Comparison of ENCODE assay signal across 1 cellular context in the genomic region with DNA sequence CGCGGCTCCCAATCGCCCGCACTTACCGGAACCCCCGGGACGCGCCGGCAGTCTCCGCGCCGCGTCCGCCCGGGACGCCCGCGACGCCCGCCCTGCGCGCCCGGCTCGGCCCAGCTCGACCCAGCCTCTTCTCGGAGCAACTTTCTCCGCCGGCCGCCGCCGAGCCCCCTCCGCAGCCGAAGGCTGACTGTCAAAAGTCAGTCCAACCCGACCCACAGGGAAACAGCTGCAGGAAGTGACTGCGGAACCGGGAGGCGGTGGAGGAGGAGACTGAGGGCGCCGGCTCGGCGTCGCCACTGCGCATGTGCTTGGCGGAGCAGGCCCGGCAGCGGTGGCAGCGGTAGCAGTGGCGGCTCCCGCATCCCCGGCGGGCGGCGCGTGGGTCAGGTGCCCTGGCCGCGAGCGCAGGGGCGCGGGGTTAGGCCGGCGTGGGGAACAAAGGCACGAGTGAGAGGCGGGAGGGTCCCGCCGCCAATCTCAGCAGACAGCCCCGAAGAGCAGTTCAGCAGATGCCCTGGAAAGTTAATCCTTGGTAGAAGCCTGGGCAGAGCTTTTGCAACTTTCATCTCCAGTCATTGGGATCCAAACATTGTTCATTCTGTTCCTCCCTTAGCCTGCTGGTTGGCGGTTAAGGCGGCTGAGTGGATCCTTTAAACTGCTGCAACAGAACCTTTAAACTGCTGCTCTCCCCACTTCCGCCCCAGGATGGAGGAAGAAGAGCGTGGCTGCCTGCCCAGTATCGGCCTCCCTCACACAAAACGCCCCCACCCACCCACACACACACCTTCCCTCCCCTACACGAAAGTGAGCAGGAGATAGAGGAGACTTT.
A peak's percentile ranks its signal among the peaks of the same experiment; 100 is the strongest.
TF ChIP-seq lines count a peak whose summit lies in the region.

A gene with protein sequence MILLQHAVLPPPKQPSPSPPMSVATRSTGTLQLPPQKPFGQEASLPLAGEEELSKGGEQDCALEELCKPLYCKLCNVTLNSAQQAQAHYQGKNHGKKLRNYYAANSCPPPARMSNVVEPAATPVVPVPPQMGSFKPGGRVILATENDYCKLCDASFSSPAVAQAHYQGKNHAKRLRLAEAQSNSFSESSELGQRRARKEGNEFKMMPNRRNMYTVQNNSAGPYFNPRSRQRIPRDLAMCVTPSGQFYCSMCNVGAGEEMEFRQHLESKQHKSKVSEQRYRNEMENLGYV (minus strand): TSS at position 241 of the 829 bp plus-strand sequence. CDS start 4,057 bp downstream, outside the sequence.

TF ChIP-seq in GM12878, 131 proteins besides CTCF, POLR2A, EP300 and RAD21 (continued from another document and continues in another):
- TF ChIP-seq REST (IDR thresholded peaks at IDR 0.05; ENCODE audit: low read depth, low read length) (no peak), WRNIP1 (IDR thresholded peaks at IDR 0.05; ENCODE audit: borderline replicate concordance, low read depth, low read length) (no peak), JUNB (IDR thresholded peaks at IDR 0.05) (no peak), KDM1A (IDR thresholded peaks at IDR 0.05; ENCODE audit: borderline replicate concordance) (no peak), CEBPB (IDR thresholded peaks at IDR 0.05; ENCODE audit: borderline replicate concordance in 1 of 2, low read depth in 2 of 2, low read length in 2 of 2) (no peak), MYC (IDR thresholded peaks at IDR 0.05; ENCODE audit: insufficient read depth, insufficient read length, insufficient replicate concordance, low read length, severe bottlenecking) (peak; percentile 41), YY1 (IDR thresholded peaks at IDR 0.05; ENCODE audit: low read depth, low read length) (no peak; the same call in 1 of the 2 replicates), CBFB (IDR thresholded peaks at IDR 0.05; ENCODE audit: low read depth) (no peak), CHD4 (IDR thresholded peaks at IDR 0.05) (no peak), BRCA1 (IDR thresholded peaks at IDR 0.05; ENCODE audit: low read depth, low read length) (no peak), KLF5 (IDR thresholded peaks at IDR 0.05; ENCODE audit: partially characterized antibody) (peak; percentile 31), DPF2 (IDR thresholded peaks at IDR 0.05) (peak; percentile 85), HDAC6 (IDR thresholded peaks at IDR 0.05; ENCODE audit: unreplicated experiment) (no peak), ZNF622 (IDR thresholded peaks at IDR 0.05) (no peak), ZNF384 (IDR thresholded peaks at IDR 0.05; ENCODE audit: borderline replicate concordance, low read depth, low read length) (no peak), ZNF24 (IDR thresholded peaks at IDR 0.05) (no peak), SP1 (IDR thresholded peaks at IDR 0.05; ENCODE audit: low read depth, low read length) (no peak), PAX8 (IDR thresholded peaks at IDR 0.05) (no peak), MEF2A (IDR thresholded peaks at IDR 0.05; ENCODE audit: insufficient read depth, low read depth, low read length) (no peak), NKRF (conservative IDR thresholded peaks at IDR 0.05) (peak; percentile 97), SMAD5 (IDR thresholded peaks at IDR 0.05; ENCODE audit: low read depth) (peak; percentile 66; the same call in 1 of the 2 replicates), IRF4 (IDR thresholded peaks at IDR 0.05; ENCODE audit: low read depth, low read length) (peak; percentile 34; the same call in 1 of the 2 replicates), ZBTB4 (CRISPR knock-in tag; IDR thresholded peaks at IDR 0.05) (no peak), IKZF1 (conservative IDR thresholded peaks at IDR 0.05) (peak; percentile 96), RB1 (IDR thresholded peaks at IDR 0.05; ENCODE audit: borderline replicate concordance) (peak; percentile 75; the same call in 1 of the 2 replicates), MYB (IDR thresholded peaks at IDR 0.05; ENCODE audit: borderline replicate concordance, low read depth, low read length) (no peak), ZNF207 (IDR thresholded peaks at IDR 0.05; ENCODE audit: borderline replicate concordance) (peak; percentile 52; the same call in 1 of the 2 replicates), EGR1 (IDR thresholded peaks at IDR 0.05; ENCODE audit: borderline replicate concordance in 1 of 2, low read depth in 2 of 2, low read length in 2 of 2) (peak in 1 of 2 experiments; percentile 79; a peak in 2 of 3 replicates)
- TF ChIP-seq, protein P1, sequence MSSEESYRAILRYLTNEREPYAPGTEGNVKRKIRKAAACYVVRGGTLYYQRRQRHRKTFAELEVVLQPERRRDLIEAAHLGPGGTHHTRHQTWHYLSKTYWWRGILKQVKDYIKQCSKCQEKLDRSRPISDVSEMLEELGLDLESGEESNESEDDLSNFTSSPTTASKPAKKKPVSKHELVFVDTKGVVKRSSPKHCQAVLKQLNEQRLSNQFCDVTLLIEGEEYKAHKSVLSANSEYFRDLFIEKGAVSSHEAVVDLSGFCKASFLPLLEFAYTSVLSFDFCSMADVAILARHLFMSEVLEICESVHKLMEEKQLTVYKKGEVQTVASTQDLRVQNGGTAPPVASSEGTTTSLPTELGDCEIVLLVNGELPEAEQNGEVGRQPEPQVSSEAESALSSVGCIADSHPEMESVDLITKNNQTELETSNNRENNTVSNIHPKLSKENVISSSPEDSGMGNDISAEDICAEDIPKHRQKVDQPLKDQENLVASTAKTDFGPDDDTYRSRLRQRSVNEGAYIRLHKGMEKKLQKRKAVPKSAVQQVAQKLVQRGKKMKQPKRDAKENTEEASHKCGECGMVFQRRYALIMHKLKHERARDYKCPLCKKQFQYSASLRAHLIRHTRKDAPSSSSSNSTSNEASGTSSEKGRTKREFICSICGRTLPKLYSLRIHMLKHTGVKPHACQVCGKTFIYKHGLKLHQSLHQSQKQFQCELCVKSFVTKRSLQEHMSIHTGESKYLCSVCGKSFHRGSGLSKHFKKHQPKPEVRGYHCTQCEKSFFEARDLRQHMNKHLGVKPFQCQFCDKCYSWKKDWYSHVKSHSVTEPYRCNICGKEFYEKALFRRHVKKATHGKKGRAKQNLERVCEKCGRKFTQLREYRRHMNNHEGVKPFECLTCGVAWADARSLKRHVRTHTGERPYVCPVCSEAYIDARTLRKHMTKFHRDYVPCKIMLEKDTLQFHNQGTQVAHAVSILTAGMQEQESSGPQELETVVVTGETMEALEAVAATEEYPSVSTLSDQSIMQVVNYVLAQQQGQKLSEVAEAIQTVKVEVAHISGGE (CRISPR knock-in tag; IDR thresholded peaks at IDR 0.05) = no peak
- TF ChIP-seq, protein P2, sequence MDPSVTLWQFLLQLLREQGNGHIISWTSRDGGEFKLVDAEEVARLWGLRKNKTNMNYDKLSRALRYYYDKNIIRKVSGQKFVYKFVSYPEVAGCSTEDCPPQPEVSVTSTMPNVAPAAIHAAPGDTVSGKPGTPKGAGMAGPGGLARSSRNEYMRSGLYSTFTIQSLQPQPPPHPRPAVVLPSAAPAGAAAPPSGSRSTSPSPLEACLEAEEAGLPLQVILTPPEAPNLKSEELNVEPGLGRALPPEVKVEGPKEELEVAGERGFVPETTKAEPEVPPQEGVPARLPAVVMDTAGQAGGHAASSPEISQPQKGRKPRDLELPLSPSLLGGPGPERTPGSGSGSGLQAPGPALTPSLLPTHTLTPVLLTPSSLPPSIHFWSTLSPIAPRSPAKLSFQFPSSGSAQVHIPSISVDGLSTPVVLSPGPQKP (IDR thresholded peaks at IDR 0.05; ENCODE audit: low read depth, low read length) = peak; percentile 69
- TF ChIP-seq, protein P3, sequence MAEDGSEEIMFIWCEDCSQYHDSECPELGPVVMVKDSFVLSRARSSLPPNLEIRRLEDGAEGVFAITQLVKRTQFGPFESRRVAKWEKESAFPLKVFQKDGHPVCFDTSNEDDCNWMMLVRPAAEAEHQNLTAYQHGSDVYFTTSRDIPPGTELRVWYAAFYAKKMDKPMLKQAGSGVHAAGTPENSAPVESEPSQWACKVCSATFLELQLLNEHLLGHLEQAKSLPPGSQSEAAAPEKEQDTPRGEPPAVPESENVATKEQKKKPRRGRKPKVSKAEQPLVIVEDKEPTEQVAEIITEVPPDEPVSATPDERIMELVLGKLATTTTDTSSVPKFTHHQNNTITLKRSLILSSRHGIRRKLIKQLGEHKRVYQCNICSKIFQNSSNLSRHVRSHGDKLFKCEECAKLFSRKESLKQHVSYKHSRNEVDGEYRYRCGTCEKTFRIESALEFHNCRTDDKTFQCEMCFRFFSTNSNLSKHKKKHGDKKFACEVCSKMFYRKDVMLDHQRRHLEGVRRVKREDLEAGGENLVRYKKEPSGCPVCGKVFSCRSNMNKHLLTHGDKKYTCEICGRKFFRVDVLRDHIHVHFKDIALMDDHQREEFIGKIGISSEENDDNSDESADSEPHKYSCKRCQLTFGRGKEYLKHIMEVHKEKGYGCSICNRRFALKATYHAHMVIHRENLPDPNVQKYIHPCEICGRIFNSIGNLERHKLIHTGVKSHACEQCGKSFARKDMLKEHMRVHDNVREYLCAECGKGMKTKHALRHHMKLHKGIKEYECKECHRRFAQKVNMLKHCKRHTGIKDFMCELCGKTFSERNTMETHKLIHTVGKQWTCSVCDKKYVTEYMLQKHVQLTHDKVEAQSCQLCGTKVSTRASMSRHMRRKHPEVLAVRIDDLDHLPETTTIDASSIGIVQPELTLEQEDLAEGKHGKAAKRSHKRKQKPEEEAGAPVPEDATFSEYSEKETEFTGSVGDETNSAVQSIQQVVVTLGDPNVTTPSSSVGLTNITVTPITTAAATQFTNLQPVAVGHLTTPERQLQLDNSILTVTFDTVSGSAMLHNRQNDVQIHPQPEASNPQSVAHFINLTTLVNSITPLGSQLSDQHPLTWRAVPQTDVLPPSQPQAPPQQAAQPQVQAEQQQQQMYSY (CRISPR knock-in tag; IDR thresholded peaks at IDR 0.05) = no peak
- TF ChIP-seq, protein P4, sequence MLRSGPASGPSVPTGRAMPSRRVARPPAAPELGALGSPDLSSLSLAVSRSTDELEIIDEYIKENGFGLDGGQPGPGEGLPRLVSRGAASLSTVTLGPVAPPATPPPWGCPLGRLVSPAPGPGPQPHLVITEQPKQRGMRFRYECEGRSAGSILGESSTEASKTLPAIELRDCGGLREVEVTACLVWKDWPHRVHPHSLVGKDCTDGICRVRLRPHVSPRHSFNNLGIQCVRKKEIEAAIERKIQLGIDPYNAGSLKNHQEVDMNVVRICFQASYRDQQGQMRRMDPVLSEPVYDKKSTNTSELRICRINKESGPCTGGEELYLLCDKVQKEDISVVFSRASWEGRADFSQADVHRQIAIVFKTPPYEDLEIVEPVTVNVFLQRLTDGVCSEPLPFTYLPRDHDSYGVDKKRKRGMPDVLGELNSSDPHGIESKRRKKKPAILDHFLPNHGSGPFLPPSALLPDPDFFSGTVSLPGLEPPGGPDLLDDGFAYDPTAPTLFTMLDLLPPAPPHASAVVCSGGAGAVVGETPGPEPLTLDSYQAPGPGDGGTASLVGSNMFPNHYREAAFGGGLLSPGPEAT (IDR thresholded peaks at IDR 0.05; ENCODE audit: low read depth) = no peak
